ENCODE assay signal across 13 cellular contexts in genomic region chr11:116994195-116994594, GRCh38.
A peak's percentile ranks its signal among the peaks of the same experiment; 100 is the strongest.
DNase-seq lines count a peak whose midpoint lies in the region; ATAC-seq and TF ChIP-seq lines count a peak whose summit lies in the region.
"Had no signal": no experiment of that assay in that cellular context is flagged by ENCODE, and none has a peak within 500 bp of the region (broad histone marks: within the 10 kb centered on the region; RNA-seq: fewer than 3 reads in every experiment).

No MANE protein-coding gene starts in this region.

- peaks cover 0 to 14% of the 10 kb centered on the region in 2 donors for H3K36me3 Mint-ChIP-seq in activated naive CD4-positive, alpha-beta T cell treated with anti-CD3 and anti-CD28 coated beads, Interleukin-2, amount 50 U/mL, for 72 hours
- peaks cover 2% of the 10 kb centered on the region for H3K36me3 Mint-ChIP-seq in activated naive CD4-positive, alpha-beta T cell treated with anti-CD3 and anti-CD28 coated beads for 36 hours (ENCODE audit: low read depth)
- peaks cover under 1% of the 10 kb centered on the region for H3K36me3 Mint-ChIP-seq in activated T-helper 17 cell treated with anti-CD3 and anti-CD28 coated beads, Interleukin-2, amount 50 U/mL, for 72 hours (ENCODE audit: low read depth)
- no peaks in the 10 kb centered on the region for H3K36me3 Mint-ChIP-seq in mesothelial cell of epicardium
- no peaks in the 10 kb centered on the region for H3K36me3 Mint-ChIP-seq in chondrocyte (ENCODE audit: low read depth)
- H3K36me3 Mint-ChIP-seq in glutamatergic neuron (ENCODE audit: unreplicated experiment), result no peaks in the 10 kb centered on the region

- no peak overlapping the region for H3K4me3 Mint-ChIP-seq in activated naive CD4-positive, alpha-beta T cell treated with anti-CD3 and anti-CD28 coated beads for 36 hours
- peak overlapping the region; percentile 5 for H3K4me3 Mint-ChIP-seq in activated T-helper 17 cell treated with anti-CD3 and anti-CD28 coated beads, Interleukin-2, amount 50 U/mL, for 72 hours
- H3K4me3 Mint-ChIP-seq in mesothelial cell of epicardium, result no peak overlapping the region
- no peak overlapping the region for H3K4me3 Mint-ChIP-seq in chondrocyte (ENCODE audit: unreplicated experiment)
- no peak overlapping the region for H3K4me3 Mint-ChIP-seq in glutamatergic neuron (ENCODE audit: unreplicated experiment)

- no peak for DNase-seq in activated naive CD4-positive, alpha-beta T cell treated with anti-CD3 and anti-CD28 coated beads, Interleukin-2, amount 50 U/mL, for 72 hours (ENCODE audit: low spot score in 2 of 2)
- no peak for DNase-seq in activated naive CD4-positive, alpha-beta T cell treated with anti-CD3 and anti-CD28 coated beads for 36 hours
- no peak for DNase-seq in mesothelial cell of epicardium (ENCODE audit: low spot score in 2 of 2, unreplicated experiment in 2 of 2)
- no peak for DNase-seq in thyroid gland
- no peak for DNase-seq in chondrocyte (ENCODE audit: low spot score)
- no peak for DNase-seq in glutamatergic neuron
- DNase-seq in left ventricle myocardium superior, result no peak
- DNase-seq: activated CD4-positive, CD25-positive, alpha-beta regulatory T cell; activated naive CD8-positive, alpha-beta T cell treated with anti-CD3 and anti-CD28 coated beads, Interleukin-2, amount 10 ng/mL, durations not matched to agents 7 days and 5 days; kidney; NCI-H774; right cardiac atrium had no signal

- CTCF ChIA-PET in activated naive CD4-positive, alpha-beta T cell treated with anti-CD3 and anti-CD28 coated beads for 36 hours (lab: Charles Lee), result interaction anchor here (0.6 to 1.0 kb wide), 4 partner anchors 25 to 115 kb away, joined by 3 to 4 read pairs (median 3); no protein-coding TSS in a partner anchor

- peak overlapping the region in 2 of 3 donors; percentile 17 to 34 for H3K27ac ChIP-seq in thyroid gland

- no peak overlapping the region for H3K4me3 ChIP-seq in thyroid gland (replicated peaks in 1 of 3)

- H3K9me3 Mint-ChIP-seq in activated naive CD4-positive, alpha-beta T cell treated with anti-CD3 and anti-CD28 coated beads, Interleukin-2, amount 50 U/mL, for 72 hours, result no peaks in the 10 kb centered on the region
- H3K9me3 Mint-ChIP-seq in activated naive CD4-positive, alpha-beta T cell treated with anti-CD3 and anti-CD28 coated beads for 36 hours, result no peaks in the 10 kb centered on the region
- no peaks in the 10 kb centered on the region for H3K9me3 Mint-ChIP-seq in activated T-helper 17 cell treated with anti-CD3 and anti-CD28 coated beads, Interleukin-2, amount 50 U/mL, for 72 hours
- H3K9me3 Mint-ChIP-seq in mesothelial cell of epicardium (no peaks in the 10 kb centered on the region), chondrocyte (ENCODE audit: low read depth) (no peaks in the 10 kb centered on the region), glutamatergic neuron (ENCODE audit: unreplicated experiment) (no peaks in the 10 kb centered on the region)

- no peaks in the 10 kb centered on the region for H3K27me3 ChIP-seq in thyroid gland

- no peak for TF ChIP-seq CTCF in mesothelial cell of epicardium (IDR thresholded peaks at IDR 0.05; ENCODE audit: unreplicated experiment)
- TF ChIP-seq CTCF in thyroid gland (IDR thresholded peaks at IDR 0.05), result no peak
- TF ChIP-seq CTCF in chondrocyte (IDR thresholded peaks at IDR 0.05), result no peak
- TF ChIP-seq CTCF in glutamatergic neuron (IDR thresholded peaks at IDR 0.05; ENCODE audit: partially characterized antibody, unreplicated experiment), result no peak

- no peaks in the 10 kb centered on the region for H3K27me3 Mint-ChIP-seq in activated naive CD4-positive, alpha-beta T cell treated with anti-CD3 and anti-CD28 coated beads for 36 hours (ENCODE audit: low read depth)
- no peaks in the 10 kb centered on the region for H3K27me3 Mint-ChIP-seq in activated T-helper 17 cell treated with anti-CD3 and anti-CD28 coated beads, Interleukin-2, amount 50 U/mL, for 72 hours
- H3K27me3 Mint-ChIP-seq in mesothelial cell of epicardium (ENCODE audit: low read depth) (no peaks in the 10 kb centered on the region), chondrocyte (ENCODE audit: low read depth) (no peaks in the 10 kb centered on the region), glutamatergic neuron (ENCODE audit: unreplicated experiment) (no peaks in the 10 kb centered on the region)
- H3K27me3 Mint-ChIP-seq: activated naive CD8-positive, alpha-beta T cell treated with anti-CD3 and anti-CD28 coated beads, Interleukin-2, amount 10 ng/mL, durations not matched to agents 7 days and 5 days had no signal

- no peak for ATAC-seq in activated naive CD4-positive, alpha-beta T cell treated with anti-CD3 and anti-CD28 coated beads, Interleukin-2, amount 50 U/mL, for 72 hours
- no peak for ATAC-seq in activated T-helper 17 cell treated with anti-CD3 and anti-CD28 coated beads, Interleukin-2, amount 50 U/mL, for 72 hours (replicated peaks)
- ATAC-seq in left ventricle myocardium superior, result no peak

- H3K4me1 ChIP-seq in thyroid gland, result peaks cover 40 to 41% of the 10 kb centered on the region in 2 donors

- TF ChIP-seq POLR2A in thyroid gland (IDR thresholded peaks at IDR 0.05), result no peak

- WGBS in thyroid gland, 2 donors, result 62 to 71% methylated on average over 3 of the region's 3 CpGs

- H3K36me3 ChIP-seq in thyroid gland, result no peaks in the 10 kb centered on the region

- H3K27ac Mint-ChIP-seq in activated naive CD4-positive, alpha-beta T cell treated with anti-CD3 and anti-CD28 coated beads, Interleukin-2, amount 50 U/mL, for 72 hours, result peak overlapping the region; percentile 16 to 69
- no peak overlapping the region for H3K27ac Mint-ChIP-seq in activated naive CD4-positive, alpha-beta T cell treated with anti-CD3 and anti-CD28 coated beads for 36 hours
- peak overlapping the region; percentile 80 for H3K27ac Mint-ChIP-seq in activated T-helper 17 cell treated with anti-CD3 and anti-CD28 coated beads, Interleukin-2, amount 50 U/mL, for 72 hours
- H3K27ac Mint-ChIP-seq in mesothelial cell of epicardium (peak overlapping the region; percentile 67), chondrocyte (ENCODE audit: unreplicated experiment) (no peak overlapping the region), glutamatergic neuron (ENCODE audit: unreplicated experiment) (no peak overlapping the region)

- intact Hi-C loops in activated naive CD4-positive, alpha-beta T cell treated with anti-CD3 and anti-CD28 coated beads for 36 hours (cut with micrococcal nuclease), result no loop called here
- intact Hi-C loops in thyroid gland (cut with DNase I) (no loop called here), left ventricle myocardium superior (cut with micrococcal nuclease) (no loop called here)

- peaks cover 48% of the 10 kb centered on the region for H3K4me1 Mint-ChIP-seq in activated naive CD4-positive, alpha-beta T cell treated with anti-CD3 and anti-CD28 coated beads for 36 hours (ENCODE audit: low read depth)
- peaks cover 35% of the 10 kb centered on the region for H3K4me1 Mint-ChIP-seq in activated T-helper 17 cell treated with anti-CD3 and anti-CD28 coated beads, Interleukin-2, amount 50 U/mL, for 72 hours
- H3K4me1 Mint-ChIP-seq in mesothelial cell of epicardium, result peaks cover 15% of the 10 kb centered on the region
- peaks cover 20% of the 10 kb centered on the region for H3K4me1 Mint-ChIP-seq in chondrocyte (ENCODE audit: low read depth)
- H3K4me1 Mint-ChIP-seq in glutamatergic neuron (ENCODE audit: low read depth, unreplicated experiment), result peaks cover 9% of the 10 kb centered on the region

- H3K9me3 ChIP-seq in thyroid gland, result no peaks in the 10 kb centered on the region

Comparison
In these comparisons a context has a peak if more than half of its experiments do, and no peak if none do; other contexts are left out.
1. H3K27ac Mint-ChIP-seq: peak in activated naive CD4-positive, alpha-beta T cell treated with anti-CD3 and anti-CD28 coated beads, Interleukin-2, amount 50 U/mL, for 72 hours (2 of 2), activated T-helper 17 cell treated with anti-CD3 and anti-CD28 coated beads, Interleukin-2, amount 50 U/mL, for 72 hours (single experiment) and mesothelial cell of epicardium (single experiment); none in activated naive CD4-positive, alpha-beta T cell treated with anti-CD3 and anti-CD28 coated beads for 36 hours (single experiment), chondrocyte (single experiment) and glutamatergic neuron (single experiment).